In the genomic region with DNA sequence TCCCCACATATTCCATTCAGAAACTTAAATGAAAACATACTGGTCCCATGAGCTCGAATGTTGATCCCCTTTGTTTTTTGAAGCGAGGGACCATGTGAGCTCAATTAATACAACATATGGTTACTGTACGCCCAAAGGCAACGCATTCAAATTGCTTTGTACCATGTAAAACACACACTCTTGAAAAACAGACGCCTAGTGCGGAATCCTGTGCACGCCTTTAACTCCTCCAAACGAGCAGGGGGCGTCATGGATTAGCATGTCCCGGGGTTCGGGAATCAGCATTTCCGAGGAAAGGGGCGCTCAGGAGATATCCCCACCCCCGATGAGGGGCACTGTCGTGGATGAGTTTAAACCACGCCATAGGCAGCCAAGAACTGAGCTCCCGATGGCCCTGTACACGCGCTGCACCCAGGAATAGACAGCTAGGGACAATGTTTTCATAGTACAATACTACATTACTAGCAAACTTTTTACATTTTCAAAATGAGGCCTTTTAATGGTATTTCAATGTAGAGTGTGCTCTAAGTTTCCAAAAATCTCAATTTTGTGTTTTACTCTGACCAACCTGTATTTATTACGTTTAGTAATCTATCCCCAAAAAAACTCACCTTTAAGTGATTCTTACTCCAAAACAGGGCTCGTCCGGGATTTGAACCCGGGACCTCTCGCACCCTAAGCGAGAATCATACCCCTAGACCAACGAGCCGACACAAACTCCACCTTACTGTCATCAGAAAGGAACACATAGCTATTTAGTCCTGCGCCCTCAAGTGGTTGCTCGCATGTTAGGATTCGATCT, we compare ENCODE assay signal across 8 cellular contexts. TPM values are rescaled to one million over a fixed set of nuclear protein-coding genes. Genes with fewer than 3 reads are reported as not detected.
DNase-seq lines count a peak whose midpoint lies in the region; ATAC-seq, FAIRE-seq and TF ChIP-seq lines count a peak whose summit lies in the region.

No MANE protein-coding gene starts in this region.

- ATAC-seq in GM21367 (IDR thresholded peaks at IDR 0.05; ENCODE audit: unreplicated experiment), result peak; percentile 33

- peak; percentile 88 for FAIRE-seq in endothelial cell of umbilical vein (lab: Jason Lieb, UNC)

- H3K9me3 ChIP-seq in endothelial cell of umbilical vein (replicated peaks; ENCODE audit: control insufficient read depth, insufficient read depth, low read length), result no peaks in the 10 kb centered on the region
- no peaks in the 10 kb centered on the region for H3K9me3 ChIP-seq in mononuclear cell (ENCODE audit: low read depth, low read length)

- no peaks in the 10 kb centered on the region for H3K36me3 ChIP-seq in endothelial cell of umbilical vein (ENCODE audit: control insufficient read depth in 2 of 2, extremely low read depth in 1 of 2, insufficient read depth in 2 of 2, low read length in 2 of 2)

- peaks cover 10% of the 10 kb centered on the region for H3K4me1 ChIP-seq in endothelial cell of umbilical vein (ENCODE audit: control insufficient read depth, extremely low read depth, insufficient read depth, low read length)
- H3K4me1 ChIP-seq in mononuclear cell (ENCODE audit: insufficient read depth, low read length), result peaks cover 43% of the 10 kb centered on the region

- TF ChIP-seq CTCF in endothelial cell of umbilical vein (IDR thresholded peaks at IDR 0.05; ENCODE audit: extremely low read depth in 1 of 2, insufficient read depth in 1 of 2, low read depth in 1 of 2, low read length in 2 of 2), result peak; percentile 80 to 86

- H4K20me1 ChIP-seq in endothelial cell of umbilical vein (replicated peaks; ENCODE audit: control insufficient read depth, extremely low read depth, insufficient read depth, low read length), result no peaks in the 10 kb centered on the region

- dilution Hi-C loops in endothelial cell of umbilical vein (cut with MboI; ENCODE audit: extremely low pct_ligation_motif_present, low sequenced_read_pairs), result no loop called here

- intact Hi-C loops in endothelial cell of umbilical vein (cut with micrococcal nuclease), result loop anchor here (1.0 to 10.0 kb wide), 10 partner anchors 27 to 1650 kb away; a partner anchor contains a TSS

- POLR2A ChIA-PET in endothelial cell of umbilical vein (lab: Charles Lee), result no interaction called here

- CTCF ChIA-PET in endothelial cell of umbilical vein (lab: Charles Lee), result interaction anchor here (0.8 to 2.7 kb wide), 8 partner anchors 10 to 367 kb away, joined by 3 to 17 read pairs (median 5); no protein-coding TSS in a partner anchor

- H3K27me3 ChIP-seq in endothelial cell of umbilical vein (ENCODE audit: control insufficient read depth in 2 of 2, insufficient read depth in 2 of 2, low read length in 2 of 2) (peaks cover 3 to 4% of the 10 kb centered on the region in 2 experiments), mononuclear cell (ENCODE audit: insufficient read depth, low read length) (no peaks in the 10 kb centered on the region)

- H3K4me2 ChIP-seq in endothelial cell of umbilical vein (ENCODE audit: insufficient read depth, low read length), result peak overlapping the region; percentile 98

- no peaks in the 10 kb centered on the region for H3K79me2 ChIP-seq in endothelial cell of umbilical vein (ENCODE audit: control insufficient read depth, insufficient read depth, low read length)

- H3K9me1 ChIP-seq in endothelial cell of umbilical vein (replicated peaks; ENCODE audit: control insufficient read depth, extremely low read depth, insufficient read depth, low read length), result no peaks in the 10 kb centered on the region

- TF ChIP-seq POLR2A in endothelial cell of umbilical vein (IDR thresholded peaks at IDR 0.05; ENCODE audit: low read depth, low read length), result no peak

- peak overlapping the region; percentile 88 for H3K9ac ChIP-seq in endothelial cell of umbilical vein (replicated peaks; ENCODE audit: extremely low read depth, insufficient read depth, low read length)

- peak overlapping the region; percentile 72 for H2AFZ ChIP-seq in endothelial cell of umbilical vein (ENCODE audit: low read depth, low read length)

- H3K4me3 ChIP-seq in endothelial cell of umbilical vein (replicated peaks in 1 of 3; ENCODE audit: insufficient read depth in 1 of 3, low read depth in 1 of 3, low read length in 3 of 3) (peak overlapping the region; percentile 89 to 99 (median 96)), mononuclear cell (ENCODE audit: low read length) (peak overlapping the region; percentile 79)

- peak overlapping the region; percentile 61 for H3K27ac ChIP-seq in endothelial cell of umbilical vein (ENCODE audit: insufficient read depth, low read depth, low read length)

- no TSS peak for BruUV-seq in endothelial cell of umbilical vein (replicated peaks; lab: Mats Ljungman, UMichigan)

- DNase-seq in COLO829 (ENCODE audit: low spot score) (peak; percentile 96), HT1080 (ENCODE audit: low read depth) (peak; percentile 84), NOMO-1 treated with DMSO at 0.1 percent for 48 hours (lab: John Stamatoyannopoulos, UW; ENCODE audit: unreplicated experiment) (peak; percentile 86), endothelial cell of umbilical vein (ENCODE audit: low read depth, low spot score) (peak; percentile 93)
- DNase-seq in activated CD8-positive, alpha-beta memory T cell treated with anti-CD3 and anti-CD28 coated beads, Interleukin-2, amount 50 U/mL, for 1 hour (ENCODE audit: extremely low read depth), result peak; percentile 67
- DNase-seq in stimulated activated CD8-positive, alpha-beta memory T cell treated with anti-CD3 and anti-CD28 coated beads, Interleukin-2, amount 100 ng/mL, for 48 hours (ENCODE audit: low read depth in 2 of 2), result peak; percentile 58 to 83

TF ChIP-seq in endothelial cell of umbilical vein, 7 proteins besides CTCF, POLR2A, EP300 and RAD21:
- TF ChIP-seq GATA2 (IDR thresholded peaks at IDR 0.05; ENCODE audit: insufficient read depth, insufficient read length, low read depth, low read length) (peak; percentile 42), FOS (IDR thresholded peaks at IDR 0.05; ENCODE audit: borderline replicate concordance, insufficient read depth, low read length) (no peak), POLR2AphosphoS5 (IDR thresholded peaks at IDR 0.05; ENCODE audit: insufficient read depth, low read depth, low read length) (no peak), MYC (IDR thresholded peaks at IDR 0.05; ENCODE audit: low read depth, low read length) (no peak), EZH2 (IDR thresholded peaks at IDR 0.05; ENCODE audit: borderline replicate concordance, low read depth, low read length, severe bottlenecking) (no peak), JUN (IDR thresholded peaks at IDR 0.05; ENCODE audit: borderline replicate concordance, insufficient read depth, insufficient read length, low read depth) (no peak)
- TF ChIP-seq, protein P1, sequence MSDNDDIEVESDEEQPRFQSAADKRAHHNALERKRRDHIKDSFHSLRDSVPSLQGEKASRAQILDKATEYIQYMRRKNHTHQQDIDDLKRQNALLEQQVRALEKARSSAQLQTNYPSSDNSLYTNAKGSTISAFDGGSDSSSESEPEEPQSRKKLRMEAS (IDR thresholded peaks at IDR 0.05; ENCODE audit: insufficient read depth, insufficient read length), result peak; percentile 6

RNA-seq across cellular contexts. Expression of a gene that starts 6.7 kb away (rescaled TPM):
- total RNA-seq in HT1080 (2014; rRNA removed; shearing (Covaris generic)), result 67.6 and 70.0 TPM in 2 replicates
- polyA plus RNA-seq in HT1080 (2015; cell fraction: cytosol; rRNA removed), result 46.2 and 55.0 TPM in 2 replicates
- polyA plus RNA-seq in HT1080 (2015; cell fraction: nucleus; rRNA removed), result 43.0 and 51.1 TPM in 2 replicates
- 99.1 and 99.4 TPM in 2 replicates for total RNA-seq in endothelial cell of umbilical vein
- 40.0 and 41.7 TPM in 2 replicates for polyA plus RNA-seq in endothelial cell of umbilical vein
- 47.4 and 49.5 TPM in 2 replicates for polyA plus RNA-seq in endothelial cell of umbilical vein (2011; cell fraction: cytosol; rRNA removed)
- 46.1 and 59.5 TPM in 2 replicates for polyA plus RNA-seq in endothelial cell of umbilical vein (2011; cell fraction: nucleus; rRNA removed)
- polyA plus RNA-seq in endothelial cell of umbilical vein (2012), result 73.1 and 94.6 TPM in 2 replicates
- polyA minus RNA-seq in endothelial cell of umbilical vein, result 55.7 and 70.9 TPM in 2 replicates
- polyA minus RNA-seq in endothelial cell of umbilical vein (2011; cell fraction: cytosol; rRNA and poly(A)+ RNA removed), result 76.3 TPM
- polyA minus RNA-seq in endothelial cell of umbilical vein (2011; cell fraction: nucleus; rRNA and poly(A)+ RNA removed), result 32.2 and 43.8 TPM in 2 replicates
- total RNA-seq in mononuclear cell, result 13.9 TPM

Comparison
In these comparisons a context has a peak if more than half of its experiments do, and no peak if none do; other contexts are left out.
1. Peak in every context shown above with its lines: DNase-seq, ATAC-seq, H3K4me3 ChIP-seq and H3K27ac ChIP-seq.